In the genomic region with DNA sequence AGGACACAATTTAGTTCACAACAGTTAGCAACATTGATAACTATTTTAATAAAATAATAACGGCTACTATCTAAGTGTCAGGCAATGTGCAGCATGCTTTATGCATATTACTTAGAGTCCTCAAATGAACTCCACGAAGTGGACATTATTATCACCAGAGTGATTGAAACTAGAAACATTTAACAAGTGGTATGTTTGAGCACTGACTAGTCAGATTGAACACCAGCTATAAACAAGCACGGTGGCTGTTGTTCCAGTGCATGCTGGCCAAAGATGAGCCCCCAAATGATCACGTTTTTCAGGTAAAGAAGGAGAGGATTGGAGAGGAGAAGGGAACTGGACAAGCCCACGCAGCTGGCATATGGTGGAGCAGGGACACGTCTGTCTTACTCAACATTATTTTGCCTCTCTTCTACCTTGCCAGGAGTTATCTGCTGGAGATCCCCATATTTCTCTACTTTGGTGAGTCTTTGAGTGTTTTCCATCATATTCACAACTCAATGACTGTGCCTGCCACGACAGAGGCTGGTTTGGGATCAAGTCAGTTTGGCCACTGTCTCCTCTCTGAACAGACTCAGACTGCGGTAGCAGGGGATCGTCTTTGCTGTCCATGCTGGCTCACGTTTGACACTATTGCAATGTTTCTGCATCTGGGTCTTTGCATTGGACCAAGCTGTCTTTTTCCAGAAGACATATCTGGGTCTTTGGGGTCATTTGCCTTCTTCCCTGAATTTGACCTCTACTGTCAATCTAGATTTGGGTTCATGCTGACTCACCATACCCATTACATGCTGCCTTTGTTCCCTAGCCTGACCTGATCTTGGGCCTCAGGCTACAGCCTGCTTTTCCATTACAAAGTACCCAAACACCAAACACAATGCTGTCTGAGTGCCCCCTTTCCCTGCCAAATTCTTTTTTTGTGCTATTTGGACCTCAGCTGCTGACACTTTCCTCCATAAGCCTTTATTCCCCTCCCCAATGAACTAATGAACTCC, we compare ENCODE assay signal across 1 cellular context.
A peak's percentile ranks its signal among the peaks of the same experiment; 100 is the strongest.
TF ChIP-seq lines count a peak whose summit lies in the region.

No MANE protein-coding gene starts in this region.

TF ChIP-seq in HepG2, 621 proteins besides CTCF, POLR2A, EP300 and RAD21 (continued from another document):
- TF ChIP-seq, protein P1, sequence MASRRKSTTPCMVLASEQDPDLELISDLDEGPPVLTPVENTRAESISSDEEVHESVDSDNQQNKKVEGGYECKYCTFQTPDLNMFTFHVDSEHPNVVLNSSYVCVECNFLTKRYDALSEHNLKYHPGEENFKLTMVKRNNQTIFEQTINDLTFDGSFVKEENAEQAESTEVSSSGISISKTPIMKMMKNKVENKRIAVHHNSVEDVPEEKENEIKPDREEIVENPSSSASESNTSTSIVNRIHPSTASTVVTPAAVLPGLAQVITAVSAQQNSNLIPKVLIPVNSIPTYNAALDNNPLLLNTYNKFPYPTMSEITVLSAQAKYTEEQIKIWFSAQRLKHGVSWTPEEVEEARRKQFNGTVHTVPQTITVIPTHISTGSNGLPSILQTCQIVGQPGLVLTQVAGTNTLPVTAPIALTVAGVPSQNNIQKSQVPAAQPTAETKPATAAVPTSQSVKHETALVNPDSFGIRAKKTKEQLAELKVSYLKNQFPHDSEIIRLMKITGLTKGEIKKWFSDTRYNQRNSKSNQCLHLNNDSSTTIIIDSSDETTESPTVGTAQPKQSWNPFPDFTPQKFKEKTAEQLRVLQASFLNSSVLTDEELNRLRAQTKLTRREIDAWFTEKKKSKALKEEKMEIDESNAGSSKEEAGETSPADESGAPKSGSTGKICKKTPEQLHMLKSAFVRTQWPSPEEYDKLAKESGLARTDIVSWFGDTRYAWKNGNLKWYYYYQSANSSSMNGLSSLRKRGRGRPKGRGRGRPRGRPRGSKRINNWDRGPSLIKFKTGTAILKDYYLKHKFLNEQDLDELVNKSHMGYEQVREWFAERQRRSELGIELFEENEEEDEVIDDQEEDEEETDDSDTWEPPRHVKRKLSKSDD (CRISPR knock-in tag; IDR thresholded peaks at IDR 0.05; ENCODE audit: low read depth): peak; percentile 29; the same call in 1 of the 2 replicates
- TF ChIP-seq, protein P2, sequence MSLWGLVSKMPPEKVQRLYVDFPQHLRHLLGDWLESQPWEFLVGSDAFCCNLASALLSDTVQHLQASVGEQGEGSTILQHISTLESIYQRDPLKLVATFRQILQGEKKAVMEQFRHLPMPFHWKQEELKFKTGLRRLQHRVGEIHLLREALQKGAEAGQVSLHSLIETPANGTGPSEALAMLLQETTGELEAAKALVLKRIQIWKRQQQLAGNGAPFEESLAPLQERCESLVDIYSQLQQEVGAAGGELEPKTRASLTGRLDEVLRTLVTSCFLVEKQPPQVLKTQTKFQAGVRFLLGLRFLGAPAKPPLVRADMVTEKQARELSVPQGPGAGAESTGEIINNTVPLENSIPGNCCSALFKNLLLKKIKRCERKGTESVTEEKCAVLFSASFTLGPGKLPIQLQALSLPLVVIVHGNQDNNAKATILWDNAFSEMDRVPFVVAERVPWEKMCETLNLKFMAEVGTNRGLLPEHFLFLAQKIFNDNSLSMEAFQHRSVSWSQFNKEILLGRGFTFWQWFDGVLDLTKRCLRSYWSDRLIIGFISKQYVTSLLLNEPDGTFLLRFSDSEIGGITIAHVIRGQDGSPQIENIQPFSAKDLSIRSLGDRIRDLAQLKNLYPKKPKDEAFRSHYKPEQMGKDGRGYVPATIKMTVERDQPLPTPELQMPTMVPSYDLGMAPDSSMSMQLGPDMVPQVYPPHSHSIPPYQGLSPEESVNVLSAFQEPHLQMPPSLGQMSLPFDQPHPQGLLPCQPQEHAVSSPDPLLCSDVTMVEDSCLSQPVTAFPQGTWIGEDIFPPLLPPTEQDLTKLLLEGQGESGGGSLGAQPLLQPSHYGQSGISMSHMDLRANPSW (CRISPR knock-in tag; IDR thresholded peaks at IDR 0.05; ENCODE audit: borderline replicate concordance): no peak
- TF ChIP-seq RARA (CRISPR knock-in tag; IDR thresholded peaks at IDR 0.05): peak; percentile 77
- TF ChIP-seq, protein P3, sequence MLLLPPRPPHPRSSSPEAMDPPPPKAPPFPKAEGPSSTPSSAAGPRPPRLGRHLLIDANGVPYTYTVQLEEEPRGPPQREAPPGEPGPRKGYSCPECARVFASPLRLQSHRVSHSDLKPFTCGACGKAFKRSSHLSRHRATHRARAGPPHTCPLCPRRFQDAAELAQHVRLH (CRISPR knock-in tag; IDR thresholded peaks at IDR 0.05; ENCODE audit: borderline replicate concordance, low read depth): peak; percentile 48; the same call in 1 of the 2 replicates
- TF ChIP-seq ZNF510 (CRISPR knock-in tag; IDR thresholded peaks at IDR 0.05; ENCODE audit: low read depth): 0 out of 2 replicates have a peak, but pooled peaks have one; percentile 64
- TF ChIP-seq DR1 (CRISPR knock-in tag; IDR thresholded peaks at IDR 0.05): no peak
- TF ChIP-seq, protein P4, sequence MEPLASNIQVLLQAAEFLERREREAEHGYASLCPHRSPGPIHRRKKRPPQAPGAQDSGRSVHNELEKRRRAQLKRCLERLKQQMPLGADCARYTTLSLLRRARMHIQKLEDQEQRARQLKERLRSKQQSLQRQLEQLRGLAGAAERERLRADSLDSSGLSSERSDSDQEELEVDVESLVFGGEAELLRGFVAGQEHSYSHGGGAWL (CRISPR knock-in tag; IDR thresholded peaks at IDR 0.05): peak; percentile 12; the same call in 1 of the 2 replicates
- TF ChIP-seq SIX1 (CRISPR knock-in tag; IDR thresholded peaks at IDR 0.05; ENCODE audit: borderline replicate concordance): 0 out of 2 replicates have a peak, but pooled peaks have one; percentile 15
- TF ChIP-seq, protein P5, sequence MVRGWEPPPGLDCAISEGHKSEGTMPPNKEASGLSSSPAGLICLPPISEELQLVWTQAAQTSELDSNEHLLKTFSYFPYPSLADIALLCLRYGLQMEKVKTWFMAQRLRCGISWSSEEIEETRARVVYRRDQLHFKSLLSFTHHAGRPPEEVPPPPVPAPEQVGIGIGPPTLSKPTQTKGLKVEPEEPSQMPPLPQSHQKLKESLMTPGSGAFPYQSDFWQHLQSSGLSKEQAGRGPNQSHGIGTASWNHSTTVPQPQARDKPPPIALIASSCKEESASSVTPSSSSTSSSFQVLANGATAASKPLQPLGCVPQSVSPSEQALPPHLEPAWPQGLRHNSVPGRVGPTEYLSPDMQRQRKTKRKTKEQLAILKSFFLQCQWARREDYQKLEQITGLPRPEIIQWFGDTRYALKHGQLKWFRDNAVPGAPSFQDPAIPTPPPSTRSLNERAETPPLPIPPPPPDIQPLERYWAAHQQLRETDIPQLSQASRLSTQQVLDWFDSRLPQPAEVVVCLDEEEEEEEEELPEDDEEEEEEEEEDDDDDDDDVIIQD (CRISPR knock-in tag; IDR thresholded peaks at IDR 0.05; ENCODE audit: low read depth): 0 out of 2 replicates have a peak, but pooled peaks have one; percentile 14
- TF ChIP-seq, protein P6, sequence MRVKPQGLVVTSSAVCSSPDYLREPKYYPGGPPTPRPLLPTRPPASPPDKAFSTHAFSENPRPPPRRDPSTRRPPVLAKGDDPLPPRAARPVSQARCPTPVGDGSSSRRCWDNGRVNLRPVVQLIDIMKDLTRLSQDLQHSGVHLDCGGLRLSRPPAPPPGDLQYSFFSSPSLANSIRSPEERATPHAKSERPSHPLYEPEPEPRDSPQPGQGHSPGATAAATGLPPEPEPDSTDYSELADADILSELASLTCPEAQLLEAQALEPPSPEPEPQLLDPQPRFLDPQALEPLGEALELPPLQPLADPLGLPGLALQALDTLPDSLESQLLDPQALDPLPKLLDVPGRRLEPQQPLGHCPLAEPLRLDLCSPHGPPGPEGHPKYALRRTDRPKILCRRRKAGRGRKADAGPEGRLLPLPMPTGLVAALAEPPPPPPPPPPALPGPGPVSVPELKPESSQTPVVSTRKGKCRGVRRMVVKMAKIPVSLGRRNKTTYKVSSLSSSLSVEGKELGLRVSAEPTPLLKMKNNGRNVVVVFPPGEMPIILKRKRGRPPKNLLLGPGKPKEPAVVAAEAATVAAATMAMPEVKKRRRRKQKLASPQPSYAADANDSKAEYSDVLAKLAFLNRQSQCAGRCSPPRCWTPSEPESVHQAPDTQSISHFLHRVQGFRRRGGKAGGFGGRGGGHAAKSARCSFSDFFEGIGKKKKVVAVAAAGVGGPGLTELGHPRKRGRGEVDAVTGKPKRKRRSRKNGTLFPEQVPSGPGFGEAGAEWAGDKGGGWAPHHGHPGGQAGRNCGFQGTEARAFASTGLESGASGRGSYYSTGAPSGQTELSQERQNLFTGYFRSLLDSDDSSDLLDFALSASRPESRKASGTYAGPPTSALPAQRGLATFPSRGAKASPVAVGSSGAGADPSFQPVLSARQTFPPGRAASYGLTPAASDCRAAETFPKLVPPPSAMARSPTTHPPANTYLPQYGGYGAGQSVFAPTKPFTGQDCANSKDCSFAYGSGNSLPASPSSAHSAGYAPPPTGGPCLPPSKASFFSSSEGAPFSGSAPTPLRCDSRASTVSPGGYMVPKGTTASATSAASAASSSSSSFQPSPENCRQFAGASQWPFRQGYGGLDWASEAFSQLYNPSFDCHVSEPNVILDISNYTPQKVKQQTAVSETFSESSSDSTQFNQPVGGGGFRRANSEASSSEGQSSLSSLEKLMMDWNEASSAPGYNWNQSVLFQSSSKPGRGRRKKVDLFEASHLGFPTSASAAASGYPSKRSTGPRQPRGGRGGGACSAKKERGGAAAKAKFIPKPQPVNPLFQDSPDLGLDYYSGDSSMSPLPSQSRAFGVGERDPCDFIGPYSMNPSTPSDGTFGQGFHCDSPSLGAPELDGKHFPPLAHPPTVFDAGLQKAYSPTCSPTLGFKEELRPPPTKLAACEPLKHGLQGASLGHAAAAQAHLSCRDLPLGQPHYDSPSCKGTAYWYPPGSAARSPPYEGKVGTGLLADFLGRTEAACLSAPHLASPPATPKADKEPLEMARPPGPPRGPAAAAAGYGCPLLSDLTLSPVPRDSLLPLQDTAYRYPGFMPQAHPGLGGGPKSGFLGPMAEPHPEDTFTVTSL (CRISPR knock-in tag; IDR thresholded peaks at IDR 0.05; ENCODE audit: borderline replicate concordance): 0 out of 2 replicates have a peak, but pooled peaks have one; percentile 17
- TF ChIP-seq, protein P7, sequence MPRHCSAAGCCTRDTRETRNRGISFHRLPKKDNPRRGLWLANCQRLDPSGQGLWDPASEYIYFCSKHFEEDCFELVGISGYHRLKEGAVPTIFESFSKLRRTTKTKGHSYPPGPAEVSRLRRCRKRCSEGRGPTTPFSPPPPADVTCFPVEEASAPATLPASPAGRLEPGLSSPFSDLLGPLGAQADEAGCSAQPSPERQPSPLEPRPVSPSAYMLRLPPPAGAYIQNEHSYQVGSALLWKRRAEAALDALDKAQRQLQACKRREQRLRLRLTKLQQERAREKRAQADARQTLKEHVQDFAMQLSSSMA (CRISPR knock-in tag; IDR thresholded peaks at IDR 0.05): peak; percentile 16; the same call in 1 of the 2 replicates
- TF ChIP-seq, protein P8, sequence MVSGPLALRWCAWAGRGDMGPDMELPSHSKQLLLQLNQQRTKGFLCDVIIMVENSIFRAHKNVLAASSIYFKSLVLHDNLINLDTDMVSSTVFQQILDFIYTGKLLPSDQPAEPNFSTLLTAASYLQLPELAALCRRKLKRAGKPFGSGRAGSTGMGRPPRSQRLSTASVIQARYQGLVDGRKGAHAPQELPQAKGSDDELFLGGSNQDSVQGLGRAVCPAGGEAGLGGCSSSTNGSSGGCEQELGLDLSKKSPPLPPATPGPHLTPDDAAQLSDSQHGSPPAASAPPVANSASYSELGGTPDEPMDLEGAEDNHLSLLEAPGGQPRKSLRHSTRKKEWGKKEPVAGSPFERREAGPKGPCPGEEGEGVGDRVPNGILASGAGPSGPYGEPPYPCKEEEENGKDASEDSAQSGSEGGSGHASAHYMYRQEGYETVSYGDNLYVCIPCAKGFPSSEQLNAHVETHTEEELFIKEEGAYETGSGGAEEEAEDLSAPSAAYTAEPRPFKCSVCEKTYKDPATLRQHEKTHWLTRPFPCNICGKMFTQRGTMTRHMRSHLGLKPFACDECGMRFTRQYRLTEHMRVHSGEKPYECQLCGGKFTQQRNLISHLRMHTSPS (CRISPR knock-in tag; IDR thresholded peaks at IDR 0.05; ENCODE audit: low read depth): 0 out of 2 replicates have a peak, but pooled peaks have one; percentile 32
- TF ChIP-seq ZNF138 (CRISPR knock-in tag; IDR thresholded peaks at IDR 0.05; ENCODE audit: low read depth): 0 out of 2 replicates have a peak, but pooled peaks have one; percentile 44
- TF ChIP-seq CAMTA2 (CRISPR knock-in tag; IDR thresholded peaks at IDR 0.05; ENCODE audit: borderline replicate concordance): no peak
- no peak for TF ChIP-seq RARG (CRISPR knock-in tag; IDR thresholded peaks at IDR 0.05; ENCODE audit: low read depth)
- TF ChIP-seq NFE2L2 (IDR thresholded peaks at IDR 0.05; ENCODE audit: low read length): 0 out of 2 replicates have a peak, but pooled peaks have one; percentile 8
- TF ChIP-seq, protein P9, sequence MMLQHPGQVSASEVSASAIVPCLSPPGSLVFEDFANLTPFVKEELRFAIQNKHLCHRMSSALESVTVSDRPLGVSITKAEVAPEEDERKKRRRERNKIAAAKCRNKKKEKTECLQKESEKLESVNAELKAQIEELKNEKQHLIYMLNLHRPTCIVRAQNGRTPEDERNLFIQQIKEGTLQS (CRISPR knock-in tag; IDR thresholded peaks at IDR 0.05): peak; percentile 51; the same call in 1 of the 2 replicates
- TF ChIP-seq ETV6 (CRISPR knock-in tag; conservative IDR thresholded peaks at IDR 0.05): 0 out of 2 replicates have a peak, but pooled peaks have one; percentile 41
